Comparison of ENCODE assay signal across 7 cellular contexts in the genomic region with DNA sequence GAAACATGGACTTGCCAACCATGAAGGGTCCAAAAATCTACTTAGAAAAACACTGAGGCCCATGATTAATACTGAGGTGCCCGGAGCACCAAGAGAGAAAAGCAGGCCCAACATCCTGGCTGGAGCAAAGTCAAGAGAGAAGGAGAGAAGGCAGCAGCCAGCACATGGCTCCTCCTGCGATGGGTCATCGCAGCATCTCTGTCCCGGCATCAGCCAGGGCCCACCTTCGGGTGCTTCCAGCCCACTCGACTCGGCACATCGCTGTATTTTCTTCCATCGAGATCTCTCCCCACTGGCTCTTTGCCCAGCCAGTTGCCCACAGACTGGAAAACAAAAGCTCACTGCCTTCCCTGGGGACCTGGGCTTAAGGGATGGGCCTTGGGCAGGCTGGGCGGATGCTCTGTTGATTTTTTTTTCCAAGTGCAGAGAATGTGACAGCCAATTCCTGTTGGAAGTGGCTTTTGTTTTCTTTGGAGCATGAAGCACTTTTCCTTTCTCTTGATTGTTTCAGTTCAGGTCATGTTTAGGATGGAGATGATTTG. TPM values are rescaled to one million over a fixed set of nuclear protein-coding genes. Genes with fewer than 3 reads are reported as not detected.
A peak's percentile ranks its signal among the peaks of the same experiment; 100 is the strongest.
DNase-seq lines count a peak whose midpoint lies in the region; ATAC-seq and TF ChIP-seq lines count a peak whose summit lies in the region.

No MANE protein-coding gene starts in this region.

- no peak overlapping the region for H3K9ac ChIP-seq in mesendoderm (ENCODE audit: low read length)

- peaks cover 10 to 17% of the 10 kb centered on the region in 2 donors for H3K4me1 ChIP-seq in left lung
- peaks cover 0 to 20% (median 18%) of the 10 kb centered on the region in 4 donors for H3K4me1 ChIP-seq in tibial artery
- no peaks in the 10 kb centered on the region for H3K4me1 ChIP-seq in mesendoderm (ENCODE audit: control insufficient read depth, low read depth, low read length)

- no peak overlapping the region for H2BK15ac ChIP-seq in mesendoderm (replicated peaks; ENCODE audit: low read depth)

- no CpG with 5 or more reads among the region's 10 CpGs for WGBS in mesendoderm (ENCODE audit: extremely low coverage, insufficient coverage, low lambda C conversion rate)

- no peaks in the 10 kb centered on the region for H3K9me3 ChIP-seq in left lung
- no peaks in the 10 kb centered on the region for H3K9me3 ChIP-seq in tibial artery

- no peaks in the 10 kb centered on the region for H3K36me3 ChIP-seq in left lung
- H3K36me3 ChIP-seq in tibial artery: no peaks in the 10 kb centered on the region
- H3K36me3 ChIP-seq in mesendoderm (ENCODE audit: control insufficient read depth, insufficient read depth, low read length): no peaks in the 10 kb centered on the region

- peak; percentile 68 for ATAC-seq in left lung

- H3K27ac ChIP-seq in left lung: peak overlapping the region; percentile 70 to 81
- H3K27ac ChIP-seq in tibial artery: peak overlapping the region; percentile 81 to 90
- H3K27ac ChIP-seq in mesendoderm (ENCODE audit: low read depth, low read length): no peak overlapping the region

- in situ Hi-C loops in astrocyte of the spinal cord (cut with HindIII; ENCODE audit: low sequenced_read_pairs): no loop called here

- no peak overlapping the region for H3K56ac ChIP-seq in mesendoderm (ENCODE audit: low read length)

- no peak overlapping the region for H4K5ac ChIP-seq in mesendoderm (ENCODE audit: low read length)

- H3K27me3 ChIP-seq in left lung (peaks cover 0 to 15% of the 10 kb centered on the region in 2 donors), tibial artery (no peaks in the 10 kb centered on the region), mesendoderm (ENCODE audit: insufficient read depth, low read length, poor library complexity) (no peaks in the 10 kb centered on the region)

- no peak overlapping the region for H4K8ac ChIP-seq in mesendoderm (ENCODE audit: low read depth, low read length)

- H3K79me1 ChIP-seq in mesendoderm (ENCODE audit: low read length): no peaks in the 10 kb centered on the region

- H3K4me3 ChIP-seq in astrocyte of the spinal cord (ENCODE audit: low read depth, low read length) (no peak overlapping the region), left lung (no peak overlapping the region), tibial artery (peak overlapping the region; percentile 33 to 43), mesendoderm (ENCODE audit: low read length) (no peak overlapping the region)

- DNase-seq in M059J (ENCODE audit: low read depth) (peak; percentile 84), astrocyte of the spinal cord (ENCODE audit: low read depth, low spot score) (peak; percentile 79), left lung (no peak), tibial artery (peak; percentile 73 to 84), DMS53 (lab: John Stamatoyannopoulos, UW) (no peak), mesendoderm (no peak)
- DNase-seq in activated CD4-positive, alpha-beta T cell treated with anti-CD3 and anti-CD28 coated beads for 48 hours: no peak

- H2AK5ac ChIP-seq in mesendoderm (ENCODE audit: low read length): no peak overlapping the region

- no peak overlapping the region for H3K4me2 ChIP-seq in mesendoderm (ENCODE audit: low read length)

- H3K23ac ChIP-seq in mesendoderm (ENCODE audit: low read length): no peak overlapping the region

- no peaks in the 10 kb centered on the region for H3K79me2 ChIP-seq in mesendoderm (ENCODE audit: control insufficient read depth, insufficient read depth, low read length)

- H2BK5ac ChIP-seq in mesendoderm (ENCODE audit: low read length): no peak overlapping the region

- no peak overlapping the region for H3K18ac ChIP-seq in mesendoderm (ENCODE audit: low read length)

- intact Hi-C loops in left lung (cut with DNase I): no loop called here
- intact Hi-C loops in tibial artery (cut with DNase I; ENCODE audit: low total_unique reads): no loop called here

- no peak overlapping the region for H2BK120ac ChIP-seq in mesendoderm (ENCODE audit: low read depth, low read length)

- H3K4ac ChIP-seq in mesendoderm (ENCODE audit: low read depth, low read length): no peak overlapping the region

- TF ChIP-seq CTCF in astrocyte of the spinal cord (IDR thresholded peaks at IDR 0.05; ENCODE audit: low read depth, low read length) (no peak), left lung (IDR thresholded peaks at IDR 0.05) (no peak), tibial artery (IDR thresholded peaks at IDR 0.05) (no peak)

RNA-seq across cellular contexts. Expression of gene CYB5B, which starts 58.1 kb away (rescaled TPM):
- total RNA-seq in M059J (2014; rRNA removed; shearing (Covaris generic)): 132 and 206 TPM in 2 replicates
- 100 to 1,000 TPM; 102 to 117 TPM for total RNA-seq in left lung
- polyA plus RNA-seq in mesendoderm (2013, experiment 1 of 2): 222 TPM
- 223 TPM for polyA plus RNA-seq in mesendoderm (2013, experiment 2 of 2)

Comparison
In these comparisons a context has a peak if more than half of its experiments do, and no peak if none do; other contexts are left out.
1. DNase-seq: peak in M059J (single experiment), astrocyte of the spinal cord (single experiment) and tibial artery (2 of 2); none in left lung (0 of 2), DMS53 (single experiment), mesendoderm (single experiment) and activated CD4-positive, alpha-beta T cell treated with anti-CD3 and anti-CD28 coated beads for 48 hours (single experiment).
2. H3K4me3 ChIP-seq: peak in tibial artery (2 of 2); none in astrocyte of the spinal cord (single experiment), left lung (0 of 2) and mesendoderm (single experiment).